In genomic region chr6:9422138-9422537, GRCh38 we compare ENCODE assay signal across 1 cellular context.
TF ChIP-seq lines count a peak whose summit lies in the region.

No MANE protein-coding gene starts in this region.

TF ChIP-seq in H1, 55 proteins besides CTCF, POLR2A, EP300 and RAD21:
- TF ChIP-seq CHD7 (IDR thresholded peaks at IDR 0.05; ENCODE audit: insufficient replicate concordance, low read length): no peak
- 0 out of 2 replicates have a peak, but pooled peaks have one; percentile 33 for TF ChIP-seq CEBPB (IDR thresholded peaks at IDR 0.05; ENCODE audit: low read depth, low read length)
